9 cellular contexts compared by ENCODE assay signal in the genomic region with DNA sequence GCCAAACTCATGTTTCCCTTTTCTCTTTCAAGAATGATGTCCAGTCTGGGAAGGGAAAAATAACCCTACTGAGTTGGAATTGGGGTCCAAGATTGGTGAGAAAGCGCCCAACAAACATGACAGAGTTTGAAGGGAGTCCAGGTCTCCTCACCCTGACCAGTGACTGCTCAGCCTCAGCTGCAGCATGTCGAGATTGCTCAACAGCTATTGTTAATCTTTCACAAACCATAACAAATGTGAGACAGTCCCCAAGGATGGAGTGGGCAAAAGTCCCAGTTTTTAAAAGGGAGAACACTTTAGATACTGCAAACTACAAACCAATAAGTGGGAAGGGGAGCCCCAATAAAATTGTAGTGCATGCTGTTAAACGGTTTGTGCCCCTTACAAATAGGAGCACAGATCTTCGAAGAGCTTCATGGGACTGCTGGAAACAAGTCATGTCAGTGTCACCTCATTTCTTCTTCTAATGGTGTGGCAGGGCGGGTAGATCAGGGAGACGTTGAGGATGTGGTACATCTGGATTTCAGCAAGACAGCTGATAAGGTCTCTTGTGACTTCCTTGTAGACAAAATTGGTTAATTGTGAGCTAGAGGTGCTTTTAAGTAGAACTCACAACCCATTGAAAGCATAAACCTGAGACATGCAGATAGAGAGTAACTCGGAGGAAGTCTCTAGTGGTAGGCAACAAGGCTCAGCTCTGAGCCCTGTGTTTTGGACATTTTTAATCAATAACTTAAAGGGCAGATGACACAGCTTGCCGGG.
A peak's percentile ranks its signal among the peaks of the same experiment; 100 is the strongest.
DNase-seq lines count a peak whose midpoint lies in the region; ATAC-seq and TF ChIP-seq lines count a peak whose summit lies in the region.
"Had no signal": no experiment of that assay in that cellular context is flagged by ENCODE, and none has a peak within 500 bp of the region (broad histone marks: within the 10 kb centered on the region; RNA-seq: fewer than 3 reads in every experiment).

No MANE protein-coding gene starts in this region.

- H3K23ac ChIP-seq in trophoblast cell (ENCODE audit: low read length), result no peak overlapping the region

- no peak overlapping the region for H3K4ac ChIP-seq in trophoblast cell (ENCODE audit: low read depth, low read length)

- H3K4me2 ChIP-seq in trophoblast cell (ENCODE audit: low read length), result no peak overlapping the region

- no peak overlapping the region for H4K8ac ChIP-seq in trophoblast cell (ENCODE audit: low read depth, low read length)

- ATAC-seq in T-helper 17 cell (no peak), GM18907 (IDR thresholded peaks at IDR 0.05; ENCODE audit: unreplicated experiment) (no peak), GM18505 (IDR thresholded peaks at IDR 0.05; ENCODE audit: unreplicated experiment) (no peak)

- in situ Hi-C loops in G401 (cut with HindIII; ENCODE audit: low sequenced_read_pairs), result no loop called here

- peak overlapping the region; percentile 22 for H4K91ac ChIP-seq in trophoblast cell (ENCODE audit: low read depth, low read length)

- H3K9me3 ChIP-seq in T-helper 17 cell (ENCODE audit: control insufficient read depth, low read length, poor library complexity, severe bottlenecking) (no peaks in the 10 kb centered on the region), trophoblast cell (ENCODE audit: insufficient read depth, low read depth, low read length) (no peaks in the 10 kb centered on the region)
- H3K9me3 ChIP-seq: prostate gland had no signal

- peaks cover 2% of the 10 kb centered on the region for H3K79me2 ChIP-seq in trophoblast cell (ENCODE audit: control insufficient read depth, insufficient read depth, low read length, poor library complexity)

- WGBS in trophoblast cell (ENCODE audit: extremely low coverage, insufficient coverage, insufficient read length), result no CpG with 5 or more reads among the region's 8 CpGs

- DNase-seq in GM04504 (ENCODE audit: low read depth) (peak; percentile 66), T-helper 17 cell (no peak), fibroblast of peridontal ligament (ENCODE audit: extremely low read depth) (peak; percentile 86), trophoblast cell (no peak), superior temporal gyrus (ENCODE audit: extremely low spot score) (no peak), G401 (ENCODE audit: low spot score) (no peak)

- peak overlapping the region; percentile 31 for H2BK5ac ChIP-seq in trophoblast cell (ENCODE audit: low read depth, low read length, poor library complexity)

- peaks cover 44% of the 10 kb centered on the region for H3K79me1 ChIP-seq in trophoblast cell (ENCODE audit: low read length)

- H3K27me3 Mint-ChIP-seq in T-helper 17 cell, result peaks cover 9% of the 10 kb centered on the region

- H3K36me3 Mint-ChIP-seq in T-helper 17 cell (ENCODE audit: low read depth), result no peaks in the 10 kb centered on the region

- peak overlapping the region; percentile 43 for H2BK120ac ChIP-seq in trophoblast cell (ENCODE audit: insufficient read depth, low read length, poor library complexity)

- no peak overlapping the region for H3K9ac ChIP-seq in trophoblast cell (ENCODE audit: low read length)

- peaks cover 48 to 49% of the 10 kb centered on the region in 2 experiments for H3K4me1 ChIP-seq in trophoblast cell (ENCODE audit: control insufficient read depth in 1 of 2, insufficient read depth in 2 of 2, low read length in 2 of 2)

- H3K14ac ChIP-seq in trophoblast cell (ENCODE audit: low read length), result peak overlapping the region; percentile 30

- no peaks in the 10 kb centered on the region for H3K27me3 ChIP-seq in trophoblast cell (ENCODE audit: insufficient read depth, low read length)

- peak overlapping the region; percentile 19 for H3K27ac Mint-ChIP-seq in T-helper 17 cell

- H3K18ac ChIP-seq in trophoblast cell (ENCODE audit: low read length), result no peak overlapping the region

- peak overlapping the region; percentile 66 for H2AK5ac ChIP-seq in trophoblast cell (ENCODE audit: low read length)

- no peak overlapping the region for H3K4me3 Mint-ChIP-seq in T-helper 17 cell

- no peaks in the 10 kb centered on the region for H3K36me3 ChIP-seq in trophoblast cell (ENCODE audit: control insufficient read depth in 1 of 2, insufficient read depth in 2 of 2, low read length in 2 of 2)
- H3K36me3 ChIP-seq: prostate gland had no signal

- no peak overlapping the region for H3K27ac ChIP-seq in trophoblast cell (ENCODE audit: low read depth, low read length)
- H3K27ac ChIP-seq: prostate gland had no signal

- no peak overlapping the region for H2AFZ ChIP-seq in trophoblast cell (ENCODE audit: insufficient read depth, low read length, poor library complexity)

- H2BK12ac ChIP-seq in trophoblast cell (ENCODE audit: low read length), result peak overlapping the region; percentile 88

- H4K12ac ChIP-seq in trophoblast cell (ENCODE audit: low read depth, low read length), result no peak overlapping the region

- TF ChIP-seq POLR2A in GM18505 (IDR thresholded peaks at IDR 0.05; ENCODE audit: borderline replicate concordance, extremely low read depth, insufficient read depth, insufficient read length), result no peak

- H3K4me1 Mint-ChIP-seq in T-helper 17 cell, result peaks cover 10% of the 10 kb centered on the region

- no peak overlapping the region for H3K4me3 ChIP-seq in trophoblast cell (ENCODE audit: low read depth, low read length)
- H3K4me3 ChIP-seq: prostate gland had no signal

Comparison
In these comparisons a context has a peak if more than half of its experiments do, and no peak if none do; other contexts are left out.
1. DNase-seq: peak in GM04504 (single experiment) and fibroblast of peridontal ligament (single experiment); none in T-helper 17 cell (0 of 3), trophoblast cell (0 of 2), superior temporal gyrus (single experiment) and G401 (single experiment).